Comparison of ENCODE assay signal across 8 cellular contexts in the genomic region with DNA sequence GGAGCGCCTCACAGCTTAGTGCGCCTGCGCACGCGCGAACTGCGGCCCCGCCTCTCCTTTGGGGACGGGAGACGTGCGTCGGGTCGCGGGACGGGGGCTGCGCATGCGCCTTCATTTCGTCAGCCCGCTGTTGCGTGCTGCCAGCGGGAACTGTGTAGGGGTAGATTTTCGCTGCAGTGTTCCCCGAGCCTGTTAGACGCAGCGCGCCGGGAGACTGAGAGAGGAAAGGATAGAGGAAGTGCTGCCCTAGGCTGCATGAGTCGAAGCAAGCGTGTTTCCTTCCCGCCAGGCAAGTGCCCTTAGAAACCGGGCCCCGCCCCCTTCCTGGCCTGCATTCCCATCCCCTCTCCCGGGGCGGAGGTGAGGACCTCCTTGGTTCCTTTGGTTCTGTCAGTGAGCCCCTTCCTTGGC. TPM values are rescaled to one million over a fixed set of nuclear protein-coding genes. Genes with fewer than 3 reads are reported as not detected.
DNase-seq lines count a peak whose midpoint lies in the region; ATAC-seq and TF ChIP-seq lines count a peak whose summit lies in the region.

No MANE protein-coding gene starts in this region.

- H3K27ac Mint-ChIP-seq in activated naive CD4-positive, alpha-beta T cell treated with anti-CD3 and anti-CD28 coated beads, Interleukin-2, amount 50 U/mL, for 24 hours: peak overlapping the region; percentile 96

- no peaks in the 10 kb centered on the region for H3K27me3 Mint-ChIP-seq in activated naive CD4-positive, alpha-beta T cell treated with anti-CD3 and anti-CD28 coated beads, Interleukin-2, amount 50 U/mL, for 24 hours

- peak overlapping the region; percentile 98 for H3K4me3 Mint-ChIP-seq in activated naive CD4-positive, alpha-beta T cell treated with anti-CD3 and anti-CD28 coated beads, Interleukin-2, amount 50 U/mL, for 24 hours

- H3K9me3 ChIP-seq in SK-N-MC (ENCODE audit: low read depth, low read length): no peaks in the 10 kb centered on the region

- peak overlapping the region; percentile 86 for H3K4me3 ChIP-seq in SK-N-MC

- H3K36me3 Mint-ChIP-seq in activated naive CD4-positive, alpha-beta T cell treated with anti-CD3 and anti-CD28 coated beads, Interleukin-2, amount 50 U/mL, for 24 hours: peaks cover 22% of the 10 kb centered on the region

- DNase-seq in NCI-H1092 (lab: John Stamatoyannopoulos, UW) (peak; percentile 83), SK-N-MC (ENCODE audit: low read depth, low spot score) (peak; percentile 76), globus pallidus (ENCODE audit: low spot score) (peak; percentile 93), omental fat pad (ENCODE audit: low spot score) (peak; percentile 76)

- ATAC-seq in HG02623 (IDR thresholded peaks at IDR 0.05; ENCODE audit: unreplicated experiment) (peak; percentile 81), omental fat pad (ENCODE audit: low FRiP score) (peak; percentile 89)

- no peak for TF ChIP-seq CTCF in omental fat pad (IDR thresholded peaks at IDR 0.05)

- H3K9ac ChIP-seq in SK-N-MC (ENCODE audit: insufficient read length): peak overlapping the region; percentile 87

- H3K36me3 ChIP-seq in SK-N-MC (ENCODE audit: insufficient read depth, low read length): peaks cover 17% of the 10 kb centered on the region

- H3K9me3 Mint-ChIP-seq in activated naive CD4-positive, alpha-beta T cell treated with anti-CD3 and anti-CD28 coated beads, Interleukin-2, amount 50 U/mL, for 24 hours: no peaks in the 10 kb centered on the region

- H3K27ac ChIP-seq in SK-N-MC (peak overlapping the region; percentile 72), temporal lobe (ENCODE audit: low read depth, low read length) (peak overlapping the region; percentile 79)

- peak; percentile 68 for TF ChIP-seq POLR2A in GM10847 (IDR thresholded peaks at IDR 0.05; ENCODE audit: extremely low read depth, insufficient read length)

- peaks cover 60% of the 10 kb centered on the region for H3K4me1 Mint-ChIP-seq in activated naive CD4-positive, alpha-beta T cell treated with anti-CD3 and anti-CD28 coated beads, Interleukin-2, amount 50 U/mL, for 24 hours

RNA-seq across cellular contexts. Expression of a gene that starts 12.3 kb away (rescaled TPM):
- total RNA-seq in omental fat pad: 100 to 1,000 TPM in 1 of 4 donors, 10 to 100 TPM in 3; 23.0 to 181 (median 55.0) TPM
- 5.2 TPM for total RNA-seq in temporal lobe

RNA-seq across cellular contexts. Expression of a gene that starts 12.3 kb away (rescaled TPM):
- 10 to 100 TPM; 11.9 to 33.2 (median 30.7) TPM for total RNA-seq in omental fat pad
- total RNA-seq in temporal lobe: 19.9 TPM

Comparison
In these comparisons a context has a peak if more than half of its experiments do, and no peak if none do; other contexts are left out.
1. Peak in every context shown above with its lines: DNase-seq, ATAC-seq, H3K4me3 ChIP-seq and H3K27ac ChIP-seq.